ENCODE assay signal across 8 cellular contexts in the genomic region with DNA sequence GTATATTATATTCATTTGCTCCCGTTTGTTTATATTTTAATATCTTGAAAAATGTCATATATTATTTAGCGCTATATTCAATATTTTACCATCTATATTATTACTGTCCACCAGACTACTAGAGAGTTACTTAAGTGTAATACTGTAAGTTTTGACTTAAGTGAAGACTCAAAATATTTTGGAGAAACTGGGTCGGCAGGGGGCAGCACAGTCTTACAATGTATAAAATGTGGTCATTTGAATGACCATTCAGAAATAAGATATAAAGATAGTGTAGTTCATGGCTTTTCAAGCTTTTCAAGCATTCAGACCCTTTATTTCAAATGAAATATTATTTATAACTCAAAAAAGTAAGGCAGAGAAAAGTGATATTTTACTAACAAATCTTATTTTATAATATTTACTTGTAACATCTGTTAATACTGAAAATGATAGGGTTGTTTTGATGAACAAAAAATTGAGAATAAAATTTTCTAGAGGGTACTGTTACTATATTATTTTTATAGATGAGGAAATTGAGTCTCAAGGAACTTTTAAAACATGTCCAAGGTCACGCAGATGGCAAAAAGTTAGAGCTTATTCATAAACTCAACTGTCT.
DNase-seq lines count a peak whose midpoint lies in the region; ATAC-seq and TF ChIP-seq lines count a peak whose summit lies in the region.

No MANE protein-coding gene starts in this region.

- H3K4me3 ChIP-seq in PC-3 (ENCODE audit: low read length) (no peak overlapping the region), adrenal gland (no peak overlapping the region), sigmoid colon (no peak overlapping the region)

- H3K9ac ChIP-seq in PC-3 (ENCODE audit: low read length), result no peak overlapping the region

- CTCF ChIA-PET in PC-3 (lab: Charles Lee), result interaction anchor here (0.6 kb wide), 1 partner anchor 106 kb away, joined by 3 read pairs; no protein-coding TSS in a partner anchor

- no peak overlapping the region for H2AFZ ChIP-seq in PC-3 (ENCODE audit: low read length)

- 24 to 35% (median 31%) methylated on average over 4 of the region's 4 CpGs for WGBS in adrenal gland, 4 donors
- WGBS in sigmoid colon, 2 donors, result 32 to 41% methylated on average over 4 of the region's 4 CpGs

- H3K9me2 ChIP-seq in PC-3 (replicated peaks; ENCODE audit: low read length), result no peaks in the 10 kb centered on the region

- H3F3A ChIP-seq in PC-3 (ENCODE audit: low read length, unreplicated experiment), result no peaks in the 10 kb centered on the region

- no peak for TF ChIP-seq EP300 in sigmoid colon (IDR thresholded peaks at IDR 0.05)

- H4K20me1 ChIP-seq in PC-3 (ENCODE audit: low read length), result no peaks in the 10 kb centered on the region

- peak; percentile 76 for ATAC-seq in PC-3
- peak; percentile 26 for ATAC-seq in left ventricle myocardium superior
- ATAC-seq in HG03108 (IDR thresholded peaks at IDR 0.05; ENCODE audit: unreplicated experiment), result no peak
- ATAC-seq in HG02571 (IDR thresholded peaks at IDR 0.05; ENCODE audit: unreplicated experiment), result no peak

- H3K27ac ChIP-seq in PC-3 (ENCODE audit: low read length) (no peak overlapping the region), adrenal gland (no peak overlapping the region), sigmoid colon (no peak overlapping the region)

- H3K79me2 ChIP-seq in PC-3 (ENCODE audit: low read length), result no peaks in the 10 kb centered on the region

- BruUV-seq in PC-3 (replicated peaks; lab: Mats Ljungman, UMichigan), result no TSS peak

- H3K36me3 ChIP-seq in PC-3 (ENCODE audit: low read depth, low read length), result no peaks in the 10 kb centered on the region
- H3K36me3 ChIP-seq in adrenal gland (replicated peaks in 1 of 2), result no peaks in the 10 kb centered on the region
- no peaks in the 10 kb centered on the region for H3K36me3 ChIP-seq in sigmoid colon

- DNase-seq in DMS114 treated with DMSO at 0.1 percent for 48 hours (lab: John Stamatoyannopoulos, UW; ENCODE audit: unreplicated experiment) (peak; percentile 57), HT-29 (ENCODE audit: low spot score) (peak; percentile 75), PC-3 (peak; percentile 95), adrenal gland (peak; percentile 49 to 92 (median 81)), left ventricle myocardium superior (peak; percentile 85), sigmoid colon (peak; percentile 83)

- 0 out of 2 replicates have a peak, but pooled peaks cover 5% of the 10 kb centered on the region for H3K4me1 ChIP-seq in PC-3 (ENCODE audit: insufficient read depth, low read length)
- H3K4me1 ChIP-seq in adrenal gland (replicated peaks in 1 of 2), result no peaks in the 10 kb centered on the region
- no peaks in the 10 kb centered on the region for H3K4me1 ChIP-seq in sigmoid colon

- H3K4me2 ChIP-seq in PC-3 (ENCODE audit: low read length), result no peak overlapping the region

- TF ChIP-seq POLR2A in adrenal gland (IDR thresholded peaks at IDR 0.05) (no peak), sigmoid colon (IDR thresholded peaks at IDR 0.05) (no peak)

- H3K9me3 ChIP-seq in PC-3 (ENCODE audit: low read length) (no peaks in the 10 kb centered on the region), adrenal gland (replicated peaks in 1 of 3) (no peaks in the 10 kb centered on the region), sigmoid colon (no peaks in the 10 kb centered on the region)

- H3K27me3 ChIP-seq in PC-3 (ENCODE audit: low read length), result no peaks in the 10 kb centered on the region
- no peaks in the 10 kb centered on the region for H3K27me3 ChIP-seq in adrenal gland
- no peaks in the 10 kb centered on the region for H3K27me3 ChIP-seq in sigmoid colon

- peak; percentile 91 for TF ChIP-seq CTCF in PC-3 (conservative IDR thresholded peaks at IDR 0.05; ENCODE audit: low read depth, low read length)
- TF ChIP-seq CTCF in adrenal gland (IDR thresholded peaks at IDR 0.05), result peak; percentile 41 to 69 (median 58)
- peak; percentile 21 to 61 (median 48) for TF ChIP-seq CTCF in sigmoid colon (IDR thresholded peaks at IDR 0.05)

- POLR2A ChIA-PET in PC-3 (lab: Charles Lee; ENCODE audit: unreplicated experiment), result no interaction called here

- intact Hi-C loops in PC-3 (cut with micrococcal nuclease) (loop anchor here (1.0 to 10.0 kb wide), 5 partner anchors 57 to 259 kb away; no protein-coding TSS in a partner anchor), adrenal gland (cut with DNase I) (loop anchor here in 1 of 2 donors (5.0 to 10.0 kb wide), 2 partner anchors 169 to 261 kb away; no protein-coding TSS in a partner anchor), left ventricle myocardium superior (cut with micrococcal nuclease) (loop anchor here (2.0 to 10.0 kb wide), 2 partner anchors 167 to 261 kb away; no protein-coding TSS in a partner anchor), sigmoid colon (cut with DNase I) (loop anchor here (2.0 to 5.0 kb wide), 2 partner anchors 167 to 254 kb away; no protein-coding TSS in a partner anchor)

Comparison
In these comparisons a context has a peak if more than half of its experiments do, and no peak if none do; other contexts are left out.
1. ATAC-seq: peak in PC-3 (single experiment) and left ventricle myocardium superior (single experiment); none in HG03108 (single experiment) and HG02571 (single experiment).
2. Peak in every context shown above with its lines, with median percentiles within 50 percentile points of each other: DNase-seq and CTCF ChIP-seq.